21 cellular contexts compared by ENCODE assay signal in the genomic region with DNA sequence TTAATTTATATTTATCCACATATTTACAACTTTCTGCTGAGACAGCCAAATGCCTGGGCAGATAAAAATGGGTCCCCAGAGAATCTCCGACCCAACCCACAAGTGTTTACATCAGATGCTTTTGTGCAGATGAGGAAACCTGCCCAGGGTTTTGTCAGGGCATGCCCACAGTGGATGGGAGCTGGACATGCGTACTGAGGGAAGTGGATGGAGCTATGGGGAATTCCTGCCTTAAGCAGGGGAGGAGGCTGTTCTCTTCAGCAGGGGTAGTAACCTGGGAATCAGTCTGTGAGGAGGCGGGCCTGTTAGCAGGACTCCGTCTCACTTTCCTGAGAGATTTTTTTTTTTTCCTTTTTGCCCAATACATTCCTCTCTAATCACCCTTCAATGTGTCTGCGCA.
DNase-seq lines count a peak whose midpoint lies in the region; ATAC-seq and TF ChIP-seq lines count a peak whose summit lies in the region.
"Had no signal": no experiment of that assay in that cellular context is flagged by ENCODE, and none has a peak within 500 bp of the region (broad histone marks: within the 10 kb centered on the region; RNA-seq: fewer than 3 reads in every experiment).

No MANE protein-coding gene starts in this region.

- H3K4me1 Mint-ChIP-seq in WTC11 = peaks cover 38% of the 10 kb centered on the region
- H3K4me1 Mint-ChIP-seq: immature natural killer cell had no signal

- no peaks in the 10 kb centered on the region for H3K36me3 ChIP-seq in HCT116 (ENCODE audit: control insufficient read depth in 1 of 2, insufficient read depth in 2 of 2, low read length in 2 of 2)
- no peaks in the 10 kb centered on the region for H3K36me3 ChIP-seq in osteoblast (ENCODE audit: insufficient read depth, low read length)
- H3K36me3 ChIP-seq: ascending aorta, BLaER1, spleen had no signal

- no peaks in the 10 kb centered on the region for H3K9me3 ChIP-seq in HCT116 (ENCODE audit: control insufficient read depth in 1 of 2, insufficient read depth in 1 of 2, low read depth in 1 of 2, low read length in 2 of 2)
- no peaks in the 10 kb centered on the region for H3K9me3 ChIP-seq in osteoblast (ENCODE audit: low read depth, low read length)
- H3K9me3 ChIP-seq: ascending aorta, BLaER1, spleen had no signal

- intact Hi-C loops in HCT116 (cut with micrococcal nuclease) = no loop called here

- H3K4me2 ChIP-seq in HCT116 (ENCODE audit: low read length) (no peak overlapping the region), osteoblast (ENCODE audit: insufficient read depth, low read length) (no peak overlapping the region)
- H3K4me2 ChIP-seq: BLaER1, PC-9 had no signal

- H3K27me3 ChIP-seq in HCT116 (ENCODE audit: insufficient read depth, low read length) (no peaks in the 10 kb centered on the region), foreskin keratinocyte (no peaks in the 10 kb centered on the region), osteoblast (ENCODE audit: insufficient read depth, low read length) (no peaks in the 10 kb centered on the region)
- H3K27me3 ChIP-seq: ascending aorta, BLaER1, dorsolateral prefrontal cortex, spleen had no signal

- H3K4me1 ChIP-seq in HCT116 (ENCODE audit: control insufficient read depth in 1 of 2, insufficient read depth in 2 of 2, low read length in 2 of 2) = peaks cover 3 to 22% of the 10 kb centered on the region in 2 experiments
- H3K4me1 ChIP-seq in foreskin keratinocyte = peaks cover 12% of the 10 kb centered on the region
- no peaks in the 10 kb centered on the region for H3K4me1 ChIP-seq in osteoblast (ENCODE audit: insufficient read depth, low read length)
- H3K4me1 ChIP-seq: ascending aorta, BLaER1, spleen had no signal

- H3K9ac ChIP-seq in HCT116 (ENCODE audit: low read length) = no peak overlapping the region
- H3K9ac ChIP-seq: BLaER1, parathyroid adenoma had no signal

- BruUV-seq in HCT116 (replicated peaks; lab: Mats Ljungman, UMichigan) = no TSS peak

- no peaks in the 10 kb centered on the region for H3K9me2 ChIP-seq in HCT116 (ENCODE audit: insufficient read depth)

- H3K4me3 ChIP-seq in HCT116 (replicated peaks in 1 of 2; ENCODE audit: low read depth in 1 of 2, low read length in 2 of 2) (no peak overlapping the region), osteoblast (ENCODE audit: insufficient read depth, low read length) (no peak overlapping the region)
- H3K4me3 ChIP-seq: ascending aorta, BLaER1, dorsolateral prefrontal cortex, K562, PC-9, spleen had no signal

- CTCF ChIA-PET in HCT116 (lab: Charles Lee) = no interaction called here
- CTCF ChIA-PET in WTC11 (lab: Charles Lee) = no interaction called here

- H3K27ac Mint-ChIP-seq in WTC11 = peak overlapping the region; percentile 48; the same call in 1 of the 2 replicates
- H3K27ac Mint-ChIP-seq: immature natural killer cell had no signal

- H3K27me3 Mint-ChIP-seq in WTC11 (ENCODE audit: low read depth) = no peaks in the 10 kb centered on the region; the same call in 1 of the 2 replicates

- TF ChIP-seq RAD21 in HCT116 (IDR thresholded peaks at IDR 0.05; ENCODE audit: low read depth) = no peak

- RAD21 ChIA-PET in HCT116 (lab: Charles Lee; ENCODE audit: low non-redundant PET in 1 of 2, low total read pairs in 2 of 2, uncharacterized antibody in 2 of 2, unreplicated experiment in 2 of 2) = no interaction called here

- no peak overlapping the region for H3K4me3 Mint-ChIP-seq in WTC11
- H3K4me3 Mint-ChIP-seq: immature natural killer cell had no signal

- peaks cover 10% of the 10 kb centered on the region for H3K36me3 Mint-ChIP-seq in WTC11
- H3K36me3 Mint-ChIP-seq: immature natural killer cell had no signal

- peaks cover 11% of the 10 kb centered on the region for H3K9me3 Mint-ChIP-seq in WTC11

- TF ChIP-seq CTCF in HCT116 (IDR thresholded peaks at IDR 0.05 in 2 of 3, conservative IDR thresholded peaks at IDR 0.05 in 1 of 3; ENCODE audit: borderline replicate concordance in 1 of 3, insufficient read depth in 1 of 3, low read depth in 2 of 3, low read length in 2 of 3) (no peak), WTC11 (IDR thresholded peaks at IDR 0.05) (no peak), foreskin keratinocyte (conservative IDR thresholded peaks at IDR 0.05) (no peak), osteoblast (IDR thresholded peaks at IDR 0.05; ENCODE audit: extremely low read depth, low read depth, low read length) (no peak)

- TF ChIP-seq POLR2A in HCT116 (IDR thresholded peaks at IDR 0.05; ENCODE audit: borderline replicate concordance, extremely low read depth, insufficient read depth, insufficient read length) = no peak

- DNase-seq in HCT116 (ENCODE audit: low read depth, low spot score) (no peak), WTC11 (ENCODE audit: low spot score) (peak; percentile 11), foreskin keratinocyte (peak; percentile 95 to 97), osteoblast (ENCODE audit: insufficient read length, low spot score, missing footprints) (no peak)
- no peak for DNase-seq in activated CD4-positive, alpha-beta T cell treated with anti-CD3 and anti-CD28 coated beads for 4 hours
- DNase-seq in activated effector memory CD4-positive, alpha-beta T cell treated with anti-CD3 and anti-CD28 coated beads, Interleukin-2, amount 50 U/mL, for 16 hours = no peak
- DNase-seq: DMS79 treated with DMSO at 0.1 percent for 48 hours; dorsolateral prefrontal cortex; foreskin fibroblast; GOT3; immature natural killer cell; NCI-H1436; NCI-H446; PC-9; spleen; stimulated activated naive CD4-positive, alpha-beta T cell treated with Interleukin-2 at 50 U/mL for 16 hours had no signal

- POLR2A ChIA-PET in HCT116 (lab: Charles Lee) (no interaction called here), WTC11 (lab: Charles Lee) (no interaction called here)

- H3K27ac ChIP-seq in HCT116 (ENCODE audit: low read depth, low read length) = peak overlapping the region; percentile 26; the same call in 1 of the 2 replicates
- peak overlapping the region; percentile 69 for H3K27ac ChIP-seq in foreskin keratinocyte
- no peak overlapping the region for H3K27ac ChIP-seq in osteoblast (ENCODE audit: low read depth, low read length)
- H3K27ac ChIP-seq: ascending aorta, BLaER1, dorsolateral prefrontal cortex, parathyroid adenoma, PC-9, spleen had no signal

- no peaks in the 10 kb centered on the region for H4K20me1 ChIP-seq in HCT116 (ENCODE audit: insufficient read depth)
- no peaks in the 10 kb centered on the region for H4K20me1 ChIP-seq in osteoblast (ENCODE audit: insufficient read depth, low read length)
- H4K20me1 ChIP-seq: BLaER1 had no signal

- H2AFZ ChIP-seq in HCT116 (ENCODE audit: low read depth, low read length, poor library complexity, severe bottlenecking) (no peak overlapping the region), osteoblast (ENCODE audit: low read length) (peak overlapping the region; percentile 64)
- H2AFZ ChIP-seq: parathyroid adenoma, PC-9 had no signal

- peak; percentile 44; the same call in 1 of the 2 replicates for ATAC-seq in HCT116
- peak; percentile 91 for ATAC-seq in WTC11
- ATAC-seq in foreskin keratinocyte = peak; percentile 96
- ATAC-seq in HG02840 (IDR thresholded peaks at IDR 0.05; ENCODE audit: low FRiP score, unreplicated experiment) = no peak
- ATAC-seq: K562 had no signal

- H3K79me2 ChIP-seq in HCT116 (ENCODE audit: insufficient read depth, low read length) = no peaks in the 10 kb centered on the region
- no peaks in the 10 kb centered on the region for H3K79me2 ChIP-seq in osteoblast (ENCODE audit: insufficient read depth, low read length)
- H3K79me2 ChIP-seq: parathyroid adenoma had no signal

TF ChIP-seq in HCT116, 20 proteins besides CTCF, POLR2A, EP300 and RAD21 (continues in another document):
- TF ChIP-seq, protein P1, sequence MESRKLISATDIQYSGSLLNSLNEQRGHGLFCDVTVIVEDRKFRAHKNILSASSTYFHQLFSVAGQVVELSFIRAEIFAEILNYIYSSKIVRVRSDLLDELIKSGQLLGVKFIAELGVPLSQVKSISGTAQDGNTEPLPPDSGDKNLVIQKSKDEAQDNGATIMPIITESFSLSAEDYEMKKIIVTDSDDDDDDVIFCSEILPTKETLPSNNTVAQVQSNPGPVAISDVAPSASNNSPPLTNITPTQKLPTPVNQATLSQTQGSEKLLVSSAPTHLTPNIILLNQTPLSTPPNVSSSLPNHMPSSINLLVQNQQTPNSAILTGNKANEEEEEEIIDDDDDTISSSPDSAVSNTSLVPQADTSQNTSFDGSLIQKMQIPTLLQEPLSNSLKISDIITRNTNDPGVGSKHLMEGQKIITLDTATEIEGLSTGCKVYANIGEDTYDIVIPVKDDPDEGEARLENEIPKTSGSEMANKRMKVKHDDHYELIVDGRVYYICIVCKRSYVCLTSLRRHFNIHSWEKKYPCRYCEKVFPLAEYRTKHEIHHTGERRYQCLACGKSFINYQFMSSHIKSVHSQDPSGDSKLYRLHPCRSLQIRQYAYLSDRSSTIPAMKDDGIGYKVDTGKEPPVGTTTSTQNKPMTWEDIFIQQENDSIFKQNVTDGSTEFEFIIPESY (IDR thresholded peaks at IDR 0.05; ENCODE audit: extremely low read depth, insufficient replicate concordance, low read length) = no peak
- TF ChIP-seq CBX3 (IDR thresholded peaks at IDR 0.05; ENCODE audit: low read depth) = no peak
- no peak for TF ChIP-seq FOSL1 (IDR thresholded peaks at IDR 0.05; ENCODE audit: low read depth)
- TF ChIP-seq EZH2phosphoT487 (IDR thresholded peaks at IDR 0.05; ENCODE audit: borderline replicate concordance) = no peak
- TF ChIP-seq TCF7L2 (IDR thresholded peaks at IDR 0.05; ENCODE audit: borderline replicate concordance, extremely low read depth, insufficient read depth, insufficient read length) = no peak

TF ChIP-seq in WTC11, 78 proteins besides CTCF, POLR2A, EP300 and RAD21:
- TF ChIP-seq ZNF232 (CRISPR knock-in tag; IDR thresholded peaks at IDR 0.05) (no peak), ESRRA (CRISPR knock-in tag; IDR thresholded peaks at IDR 0.05; ENCODE audit: borderline replicate concordance) (no peak), ZNF263 (CRISPR knock-in tag; IDR thresholded peaks at IDR 0.05; ENCODE audit: low read depth) (no peak), FOXJ3 (CRISPR knock-in tag; IDR thresholded peaks at IDR 0.05; ENCODE audit: borderline replicate concordance) (no peak), NR1H2 (CRISPR knock-in tag; IDR thresholded peaks at IDR 0.05) (no peak), FOXK1 (CRISPR knock-in tag; IDR thresholded peaks at IDR 0.05) (no peak)

Comparison
In these comparisons a context has a peak if more than half of its experiments do, and no peak if none do; other contexts are left out.
1. DNase-seq: peak in WTC11 (single experiment) and foreskin keratinocyte (2 of 2); none in HCT116 (single experiment), osteoblast (single experiment), activated CD4-positive, alpha-beta T cell treated with anti-CD3 and anti-CD28 coated beads for 4 hours (0 of 2) and activated effector memory CD4-positive, alpha-beta T cell treated with anti-CD3 and anti-CD28 coated beads, Interleukin-2, amount 50 U/mL, for 16 hours (single experiment).